14 cellular contexts compared by ENCODE assay signal in the genomic region with DNA sequence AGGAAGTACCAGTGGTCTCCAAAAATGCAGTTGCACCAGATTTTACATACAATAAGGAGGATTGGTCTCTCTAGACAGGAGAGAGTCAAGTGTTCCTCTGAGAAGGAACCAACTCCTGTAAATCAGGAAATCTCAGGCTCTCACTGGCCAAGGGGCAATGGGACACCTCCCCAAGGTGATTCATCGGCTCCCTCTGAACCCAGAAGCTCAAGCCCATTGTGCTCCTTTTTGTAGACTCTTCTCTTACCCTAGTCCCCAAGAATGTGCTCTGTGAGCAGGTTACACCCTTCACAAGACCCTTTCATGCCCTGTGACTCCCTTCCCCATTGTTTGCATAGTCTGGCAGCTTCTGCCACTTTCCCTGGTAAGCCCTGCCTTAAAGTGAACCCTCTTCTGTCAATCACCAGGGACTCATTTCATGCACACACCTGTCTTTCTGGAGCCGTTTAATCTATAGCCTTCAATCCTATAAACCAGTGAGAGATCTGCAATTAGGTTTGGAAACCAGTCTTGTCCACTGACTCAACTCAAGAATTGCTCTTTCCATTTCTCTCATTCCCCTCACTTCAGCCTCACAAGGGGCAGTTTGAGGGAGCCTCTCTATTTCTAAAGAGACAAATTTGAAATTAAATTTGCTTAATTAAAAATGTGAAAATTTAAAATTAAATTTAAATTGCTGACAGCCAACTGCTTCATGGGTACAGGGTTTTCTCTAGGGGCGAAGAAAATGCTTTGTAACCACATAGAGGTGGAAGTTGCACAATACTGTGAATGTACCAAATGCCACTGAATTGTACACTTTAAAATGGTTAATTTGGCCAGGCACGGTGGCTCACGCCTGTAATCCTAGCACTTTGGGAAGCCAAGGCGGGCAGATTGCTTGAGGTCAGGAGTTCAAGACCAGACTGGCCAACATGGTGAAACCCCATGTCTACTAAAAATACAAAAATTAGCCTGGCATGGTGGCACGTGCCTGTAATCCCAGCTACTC. TPM values are rescaled to one million over a fixed set of nuclear protein-coding genes. Genes with fewer than 3 reads are reported as not detected.
DNase-seq lines count a peak whose midpoint lies in the region; ATAC-seq and TF ChIP-seq lines count a peak whose summit lies in the region.
"Had no signal": no experiment of that assay in that cellular context is flagged by ENCODE, and none has a peak within 500 bp of the region (broad histone marks: within the 10 kb centered on the region; RNA-seq: fewer than 3 reads in every experiment).

No MANE protein-coding gene starts in this region.

- no peak for TF ChIP-seq POLR2A in NB4 (IDR thresholded peaks at IDR 0.05; ENCODE audit: extremely low read depth, insufficient read length)

- H3K27me3 ChIP-seq in mammary epithelial cell (ENCODE audit: insufficient read depth, low read length): no peaks in the 10 kb centered on the region
- H3K27me3 ChIP-seq in osteoblast (ENCODE audit: insufficient read depth, low read length): peaks cover 5% of the 10 kb centered on the region
- H3K27me3 ChIP-seq in CD8-positive, alpha-beta memory T cell (ENCODE audit: insufficient read depth, low read length, poor library complexity, severe bottlenecking): no peaks in the 10 kb centered on the region
- H3K27me3 ChIP-seq: sigmoid colon, upper lobe of left lung had no signal

- intact Hi-C loops in mammary epithelial cell (cut with micrococcal nuclease): no loop called here

- peak overlapping the region; percentile 60 for H2AFZ ChIP-seq in mammary epithelial cell (ENCODE audit: low read depth, low read length)
- no peak overlapping the region for H2AFZ ChIP-seq in osteoblast (ENCODE audit: low read length)

- H3K27ac ChIP-seq in mammary epithelial cell (ENCODE audit: insufficient read depth, low read depth, low read length): no peak overlapping the region
- no peak overlapping the region for H3K27ac ChIP-seq in osteoblast (ENCODE audit: low read depth, low read length)
- H3K27ac ChIP-seq in CD8-positive, alpha-beta memory T cell (ENCODE audit: low read depth, low read length): no peak overlapping the region
- H3K27ac ChIP-seq: sigmoid colon, upper lobe of left lung had no signal

- H3K4me3 Mint-ChIP-seq in T-cell: no peak overlapping the region
- no peak overlapping the region for H3K4me3 Mint-ChIP-seq in CD8-positive, alpha-beta memory T cell
- H3K4me3 Mint-ChIP-seq: naive B cell had no signal

- H3K4me1 ChIP-seq in mammary epithelial cell (ENCODE audit: insufficient read depth, low read length): peaks cover 19% of the 10 kb centered on the region
- no peaks in the 10 kb centered on the region for H3K4me1 ChIP-seq in osteoblast (ENCODE audit: insufficient read depth, low read length)
- H3K4me1 ChIP-seq in CD8-positive, alpha-beta memory T cell (ENCODE audit: insufficient read depth, low read length): no peaks in the 10 kb centered on the region

- H3K4me1 Mint-ChIP-seq in T-cell: peaks cover 13 to 23% (median 16%) of the 10 kb centered on the region in 3 donors
- peaks cover 0 to 5% (median 0%) of the 10 kb centered on the region in 3 donors for H3K4me1 Mint-ChIP-seq in CD8-positive, alpha-beta memory T cell

- no peak overlapping the region for H3K27ac Mint-ChIP-seq in T-cell
- peak overlapping the region in 2 of 8 donors; percentile 1 to 59 for H3K27ac Mint-ChIP-seq in CD8-positive, alpha-beta memory T cell

- ATAC-seq in HG03378 (IDR thresholded peaks at IDR 0.05; ENCODE audit: unreplicated experiment) (no peak), T-cell (replicated peaks in 1 of 4) (no peak)

- H3K36me3 ChIP-seq in mammary epithelial cell (ENCODE audit: insufficient read depth, low read length): no peaks in the 10 kb centered on the region
- no peaks in the 10 kb centered on the region for H3K36me3 ChIP-seq in osteoblast (ENCODE audit: insufficient read depth, low read length)
- H3K36me3 ChIP-seq in CD8-positive, alpha-beta memory T cell (ENCODE audit: insufficient read depth, low read length): no peaks in the 10 kb centered on the region
- H3K36me3 ChIP-seq: sigmoid colon, upper lobe of left lung had no signal

- no peaks in the 10 kb centered on the region for H3K9me3 Mint-ChIP-seq in T-cell
- no peaks in the 10 kb centered on the region for H3K9me3 Mint-ChIP-seq in CD8-positive, alpha-beta memory T cell
- H3K9me3 Mint-ChIP-seq: naive B cell had no signal

- H3K27me3 Mint-ChIP-seq in T-cell: peaks cover 0 to 2% of the 10 kb centered on the region in 2 donors
- H3K27me3 Mint-ChIP-seq in CD8-positive, alpha-beta memory T cell: peaks cover 2 to 18% of the 10 kb centered on the region in 2 donors

- H3K4me3 ChIP-seq in NB4 (ENCODE audit: low read depth, low read length): no peak overlapping the region
- H3K4me3 ChIP-seq in mammary epithelial cell (replicated peaks in 1 of 3; ENCODE audit: insufficient read depth in 1 of 3, low read depth in 2 of 3, low read length in 3 of 3): no peak overlapping the region
- no peak overlapping the region for H3K4me3 ChIP-seq in osteoblast (ENCODE audit: insufficient read depth, low read length)
- H3K4me3 ChIP-seq in CD8-positive, alpha-beta memory T cell (ENCODE audit: low read length): no peak overlapping the region
- H3K4me3 ChIP-seq: sigmoid colon, upper lobe of left lung had no signal

- peak; percentile 72 for DNase-seq in NCI-H2171 treated with DMSO at 0.1 percent for 48 hours (lab: John Stamatoyannopoulos, UW)
- no peak for DNase-seq in NCI-H2171 (lab: John Stamatoyannopoulos, UW)
- peak; percentile 85 for DNase-seq in NB4 (ENCODE audit: low read depth)
- DNase-seq in mammary epithelial cell: peak; percentile 60
- DNase-seq in osteoblast (ENCODE audit: insufficient read length, low spot score, missing footprints): peak; percentile 47
- DNase-seq in T-cell: no peak
- no peak for DNase-seq in CD8-positive, alpha-beta memory T cell
- DNase-seq: activated CD4-positive, alpha-beta T cell treated with anti-CD3 and anti-CD28 coated beads, Interleukin-2, amount 50 U/mL, for 4 hours; activated naive CD4-positive, alpha-beta T cell treated with Interleukin-2 at 50 U/mL for 16 hours; KG1; naive B cell; sigmoid colon; upper lobe of left lung had no signal

- H4K20me1 ChIP-seq in mammary epithelial cell (ENCODE audit: insufficient read depth, low read length) (no peaks in the 10 kb centered on the region), osteoblast (ENCODE audit: insufficient read depth, low read length) (no peaks in the 10 kb centered on the region)

- H3K79me2 ChIP-seq in mammary epithelial cell (ENCODE audit: insufficient read depth, low read length) (no peaks in the 10 kb centered on the region), osteoblast (ENCODE audit: insufficient read depth, low read length) (no peaks in the 10 kb centered on the region)

- no peak for TF ChIP-seq CTCF in NB4 (IDR thresholded peaks at IDR 0.05; ENCODE audit: low read depth, low read length)
- no peak for TF ChIP-seq CTCF in mammary epithelial cell (conservative IDR thresholded peaks at IDR 0.05 in 1 of 2, IDR thresholded peaks at IDR 0.05 in 1 of 2; ENCODE audit: extremely low read depth in 1 of 2, insufficient read depth in 1 of 2, low read depth in 1 of 2, low read length in 2 of 2)
- no peak for TF ChIP-seq CTCF in osteoblast (IDR thresholded peaks at IDR 0.05; ENCODE audit: extremely low read depth, low read depth, low read length)

- H3K4me2 ChIP-seq in mammary epithelial cell (ENCODE audit: insufficient read depth, low read depth, low read length) (no peak overlapping the region), osteoblast (ENCODE audit: insufficient read depth, low read length) (no peak overlapping the region)

- no peaks in the 10 kb centered on the region for H3K36me3 Mint-ChIP-seq in T-cell
- no peaks in the 10 kb centered on the region for H3K36me3 Mint-ChIP-seq in CD8-positive, alpha-beta memory T cell
- H3K36me3 Mint-ChIP-seq: naive B cell had no signal

- POLR2A ChIA-PET in T-cell (lab: Charles Lee): interaction anchor here in 1 of 2 donors (0.7 kb wide), 1 partner anchor 460 kb away, joined by 3 read pairs; no protein-coding TSS in a partner anchor
- POLR2A ChIA-PET in CD8-positive, alpha-beta memory T cell (lab: Charles Lee): no interaction called here

- H3K9me3 ChIP-seq in mammary epithelial cell (replicated peaks; ENCODE audit: insufficient read depth, low read length) (no peaks in the 10 kb centered on the region), osteoblast (ENCODE audit: low read depth, low read length) (no peaks in the 10 kb centered on the region)
- no peaks in the 10 kb centered on the region for H3K9me3 ChIP-seq in CD8-positive, alpha-beta memory T cell (ENCODE audit: low read length)
- H3K9me3 ChIP-seq: sigmoid colon, upper lobe of left lung had no signal

- no TSS peak for BruUV-seq in mammary epithelial cell (replicated peaks; lab: Mats Ljungman, UMichigan)

- H3K9ac ChIP-seq in mammary epithelial cell (ENCODE audit: insufficient read depth, low read length): no peak overlapping the region

- 39% methylated on average over 3 of the region's 7 CpGs for WGBS in mammary epithelial cell (ENCODE audit: low coverage, missing lambda C conversion rate)

- dilution Hi-C loops in mammary epithelial cell (cut with HindIII; ENCODE audit: low sequenced_read_pairs): loop anchor here (25.0 kb wide), 1 partner anchor 439 kb away; no protein-coding TSS in a partner anchor

- in situ Hi-C loops in mammary epithelial cell (cut with MboI; ENCODE audit: low sequenced_read_pairs in 2 of 2): loop anchor here (25.0 kb wide), 2 partner anchors 339 to 439 kb away; partner anchors contain the start of gene CDK17 (in 1 of the 2)

- CTCF ChIA-PET in mammary epithelial cell (lab: Charles Lee; ENCODE audit: low non-redundant PET) (interaction anchor here (0.5 kb wide), 1 partner anchor 416 kb away, joined by 6 read pairs; the partner anchor contains the start of gene CFAP54), T-cell (lab: Charles Lee) (interaction anchor here in 1 of 2 donors (0.8 kb wide), 1 partner anchor 141 kb away, joined by 7 read pairs; no protein-coding TSS in a partner anchor)
- CTCF ChIA-PET in CD8-positive, alpha-beta memory T cell (lab: Charles Lee): interaction anchor here (0.9 to 1.2 kb wide), 2 partner anchors 142 to 443 kb away, joined by 3 to 5 read pairs; no protein-coding TSS in a partner anchor

RNA-seq across cellular contexts. Expression of gene LTA4H, which starts 38.3 kb away (rescaled TPM):
- total RNA-seq in mammary epithelial cell: 100 to 1,000 TPM; 103 to 110 TPM
- polyA plus RNA-seq in mammary epithelial cell: 98.9 TPM
- 93.9 TPM for polyA minus RNA-seq in mammary epithelial cell
- total RNA-seq in osteoblast: 73.8 and 83.4 TPM in 2 replicates
- 10 to 100 TPM; 50.5 to 61.6 (median 58.7) TPM for total RNA-seq in T-cell
- 10 to 100 TPM; 58.8 to 63.7 TPM for total RNA-seq in CD8-positive, alpha-beta memory T cell
- polyA plus RNA-seq in CD8-positive, alpha-beta memory T cell: 61.4 TPM

Comparison
In these comparisons a context has a peak if more than half of its experiments do, and no peak if none do; other contexts are left out.
1. DNase-seq: peak in NCI-H2171 treated with DMSO at 0.1 percent for 48 hours (single experiment), NB4 (single experiment), mammary epithelial cell (single experiment) and osteoblast (single experiment); none in NCI-H2171 (single experiment), T-cell (0 of 34) and CD8-positive, alpha-beta memory T cell (0 of 5).